In genomic region chrX:20418809-20419208, GRCh38 we compare ENCODE assay signal across 14 cellular contexts.
DNase-seq lines count a peak whose midpoint lies in the region; ATAC-seq and TF ChIP-seq lines count a peak whose summit lies in the region.
"Had no signal": no experiment of that assay in that cellular context is flagged by ENCODE, and none has a peak within 500 bp of the region (broad histone marks: within the 10 kb centered on the region; RNA-seq: fewer than 3 reads in every experiment).

No MANE protein-coding gene starts in this region.

- H3K27me3 ChIP-seq in CD8-positive, alpha-beta T cell (ENCODE audit: insufficient read depth, low read length): no peaks in the 10 kb centered on the region

- POLR2A ChIA-PET in CD8-positive, alpha-beta T cell (lab: Charles Lee): interaction anchor here (0.7 to 1.4 kb wide), 3 partner anchors 19 to 180 kb away, joined by 3 to 4 read pairs (median 3); no protein-coding TSS in a partner anchor

- DNase-seq in CD8-positive, alpha-beta T cell: no peak
- DNase-seq in effector memory CD8-positive, alpha-beta T cell: no peak
- no peak for DNase-seq in middle frontal gyrus (ENCODE audit: extremely low spot score, low spot score)
- DNase-seq in hippocampal formation (lab: John Stamatoyannopoulos, UW): no peak
- no peak for DNase-seq in GM13977 (ENCODE audit: low spot score)
- no peak for DNase-seq in AG20443 (ENCODE audit: low spot score)
- DNase-seq: EL, NCI-H1092 treated with DMSO at 0.1 percent for 48 hours, NCI-H345, OCI-M1, retina, SK-N-SH had no signal

- H3K4me1 Mint-ChIP-seq in CD8-positive, alpha-beta T cell (ENCODE audit: low read depth): peaks cover 57% of the 10 kb centered on the region
- peaks cover 16% of the 10 kb centered on the region in 2 donors for H3K4me1 Mint-ChIP-seq in effector memory CD8-positive, alpha-beta T cell (ENCODE audit: low read depth in 2 of 2)

- H3K27me3 Mint-ChIP-seq in CD8-positive, alpha-beta T cell (ENCODE audit: low read depth): no peaks in the 10 kb centered on the region
- H3K27me3 Mint-ChIP-seq in effector memory CD8-positive, alpha-beta T cell: no peaks in the 10 kb centered on the region

- H3K4me1 ChIP-seq in CD8-positive, alpha-beta T cell (ENCODE audit: insufficient read depth, low read length): peaks cover 55% of the 10 kb centered on the region

- no peaks in the 10 kb centered on the region for H3K9me3 ChIP-seq in CD8-positive, alpha-beta T cell (ENCODE audit: low read length)
- H3K9me3 ChIP-seq: SK-N-SH had no signal

- intact Hi-C loops in CD8-positive, alpha-beta T cell (cut with DNase I, micrococcal nuclease): loop anchor here in 1 of 2 experiments (10.0 kb wide), 1 partner anchor 64 kb away; no protein-coding TSS in a partner anchor

- H3K4me3 Mint-ChIP-seq in CD8-positive, alpha-beta T cell: peak overlapping the region; percentile 46
- peak overlapping the region in 1 of 2 donors; percentile 26 for H3K4me3 Mint-ChIP-seq in effector memory CD8-positive, alpha-beta T cell

- H3K27ac Mint-ChIP-seq in CD8-positive, alpha-beta T cell: peak overlapping the region; percentile 94
- peak overlapping the region; percentile 85 for H3K27ac Mint-ChIP-seq in effector memory CD8-positive, alpha-beta T cell

- CTCF ChIA-PET in CD8-positive, alpha-beta T cell (lab: Charles Lee): interaction anchor here (1.1 to 1.9 kb wide), 3 partner anchors 19 to 166 kb away, joined by 3 to 5 read pairs (median 4); no protein-coding TSS in a partner anchor

- in situ Hi-C loops in GM13977 (cut with MboI; ENCODE audit: low pct_unique_long_range_greater_than_20kb, low sequenced_read_pairs, unreplicated experiment): no loop called here

- peak; percentile 20 for ATAC-seq in CD8-positive, alpha-beta T cell
- peak; percentile 18 for ATAC-seq in GM19328 (IDR thresholded peaks at IDR 0.05; ENCODE audit: unreplicated experiment)
- peak; percentile 7 for ATAC-seq in HG03196 (IDR thresholded peaks at IDR 0.05; ENCODE audit: unreplicated experiment)
- ATAC-seq in effector memory CD8-positive, alpha-beta T cell (replicated peaks): no peak

- peak overlapping the region; percentile 24 for H3K27ac ChIP-seq in CD8-positive, alpha-beta T cell (ENCODE audit: low read depth, low read length)

- H3K36me3 Mint-ChIP-seq in CD8-positive, alpha-beta T cell: no peaks in the 10 kb centered on the region
- no peaks in the 10 kb centered on the region for H3K36me3 Mint-ChIP-seq in effector memory CD8-positive, alpha-beta T cell (ENCODE audit: insufficient read depth)

- H3K36me3 ChIP-seq in CD8-positive, alpha-beta T cell (ENCODE audit: insufficient read depth, low read length): no peaks in the 10 kb centered on the region

- TF ChIP-seq CTCF in CD8-positive, alpha-beta T cell (IDR thresholded peaks at IDR 0.05): no peak
- TF ChIP-seq CTCF in GM13977 (IDR thresholded peaks at IDR 0.05; ENCODE audit: extremely low read depth, insufficient read depth, missing control alignments): no peak

- H3K9me3 Mint-ChIP-seq in CD8-positive, alpha-beta T cell: no peaks in the 10 kb centered on the region
- no peaks in the 10 kb centered on the region for H3K9me3 Mint-ChIP-seq in effector memory CD8-positive, alpha-beta T cell

- H3K4me3 ChIP-seq in CD8-positive, alpha-beta T cell (ENCODE audit: low read depth, low read length): peak overlapping the region; percentile 6
